ENCODE assay signal across 8 cellular contexts in genomic region chr11:64810891-64811272, GRCh38. TPM values are rescaled to one million over a fixed set of nuclear protein-coding genes. Genes with fewer than 3 reads are reported as not detected.
DNase-seq lines count a peak whose midpoint lies in the region; ATAC-seq and TF ChIP-seq lines count a peak whose summit lies in the region.

No MANE protein-coding gene starts in this region.

- ATAC-seq in HG03108 (IDR thresholded peaks at IDR 0.05; ENCODE audit: unreplicated experiment) (peak; percentile 6), heart right ventricle (peak in 5 of 8 donors; percentile 2 to 12 (median 4)), GM18861 (IDR thresholded peaks at IDR 0.05; ENCODE audit: unreplicated experiment) (no peak)

- H3K4me1 ChIP-seq in ES-I3 (ENCODE audit: insufficient read depth, low read length) (no peaks in the 10 kb centered on the region), heart right ventricle (peaks cover 0 to 21% (median 13%) of the 10 kb centered on the region in 9 donors), skeletal muscle satellite cell (ENCODE audit: control insufficient read depth, insufficient read depth, low read length) (peaks cover 9% of the 10 kb centered on the region)

- no peak for TF ChIP-seq CTCF in heart right ventricle (IDR thresholded peaks at IDR 0.05)

- no peaks in the 10 kb centered on the region for H3K27me3 Mint-ChIP-seq in activated T-cell treated with anti-CD3 and anti-CD28 coated beads, Interleukin-2, amount 50 U/mL, for 24 hours

- peak overlapping the region; percentile 95 for H3K27ac Mint-ChIP-seq in activated T-cell treated with anti-CD3 and anti-CD28 coated beads, Interleukin-2, amount 50 U/mL, for 24 hours

- peaks cover 39% of the 10 kb centered on the region for H3K36me3 Mint-ChIP-seq in activated T-cell treated with anti-CD3 and anti-CD28 coated beads, Interleukin-2, amount 50 U/mL, for 24 hours (ENCODE audit: low read depth)

- no peak for DNase-seq in activated T-cell treated with anti-CD3 and anti-CD28 coated beads, Interleukin-2, amount 50 U/mL, for 24 hours
- DNase-seq in heart right ventricle (no peak), T1000 (lab: John Stamatoyannopoulos, UW) (no peak), 8988T (no peak)

- H3K9ac ChIP-seq in ES-I3 (ENCODE audit: low read depth, low read length) (peak overlapping the region; percentile 91; the same call in 1 of the 2 replicates), skeletal muscle satellite cell (ENCODE audit: low read depth, low read length) (no peak overlapping the region)

- H3K9me3 ChIP-seq in ES-I3 (ENCODE audit: control insufficient read depth, insufficient read depth, low read length) (no peaks in the 10 kb centered on the region), heart right ventricle (no peaks in the 10 kb centered on the region), skeletal muscle satellite cell (replicated peaks; ENCODE audit: low read length) (no peaks in the 10 kb centered on the region)

- intact Hi-C loops in heart right ventricle (cut with DNase I): no loop called here

- 47 to 48% methylated on average over 17 of the region's 17 CpGs for WGBS in heart right ventricle, 2 donors

- H3K4me3 Mint-ChIP-seq in activated T-cell treated with anti-CD3 and anti-CD28 coated beads, Interleukin-2, amount 50 U/mL, for 24 hours: peak overlapping the region; percentile 96

- peak overlapping the region in 5 of 10 donors; percentile 72 to 86 (median 77) for H3K27ac ChIP-seq in heart right ventricle

- no peaks in the 10 kb centered on the region for H3K27me3 ChIP-seq in heart right ventricle
- H3K27me3 ChIP-seq in skeletal muscle satellite cell (ENCODE audit: control insufficient read depth, insufficient read depth, low read length): no peaks in the 10 kb centered on the region

- H3K4me3 ChIP-seq in heart right ventricle (peak overlapping the region in 9 of 10 donors; percentile 71 to 93 (median 78)), skeletal muscle satellite cell (ENCODE audit: low read length) (peak overlapping the region; percentile 82)

- H3K4me1 Mint-ChIP-seq in activated T-cell treated with anti-CD3 and anti-CD28 coated beads, Interleukin-2, amount 50 U/mL, for 24 hours (ENCODE audit: low read depth): peaks cover 35% of the 10 kb centered on the region

- H3K4me2 ChIP-seq in skeletal muscle satellite cell (ENCODE audit: low read length): peak overlapping the region; percentile 99

- H3K36me3 ChIP-seq in ES-I3 (ENCODE audit: insufficient read depth, low read length) (no peaks in the 10 kb centered on the region), heart right ventricle (peaks cover 0 to 23% (median 5%) of the 10 kb centered on the region in 9 donors), skeletal muscle satellite cell (ENCODE audit: insufficient read depth, low read length) (peaks cover 12% of the 10 kb centered on the region)

- no peaks in the 10 kb centered on the region for H3K9me3 Mint-ChIP-seq in activated T-cell treated with anti-CD3 and anti-CD28 coated beads, Interleukin-2, amount 50 U/mL, for 24 hours

RNA-seq across cellular contexts. Expression of gene MEN1, which starts 0.5 kb away (rescaled TPM):
- 10 to 100 TPM in 2 of 10 donors, 1 to 10 TPM in 8; 5.8 to 12.5 (median 8.1) TPM for total RNA-seq in heart right ventricle
- polyA plus RNA-seq in heart right ventricle: 10 to 100 TPM in 1 of 2 donors, 1 to 10 TPM in 1; 9.9 to 10.7 TPM
- 20.0 and 21.4 TPM in 2 replicates for total RNA-seq in skeletal muscle satellite cell (2012; rRNA removed)

RNA-seq across cellular contexts. Expression of gene MAP4K2, which starts 7.9 kb away (rescaled TPM):
- 10 to 100 TPM in 2 of 10 donors, 1 to 10 TPM in 8; 4.6 to 11.3 (median 8.1) TPM for total RNA-seq in heart right ventricle
- 10 to 100 TPM in 1 of 2 donors, 1 to 10 TPM in 1; 7.8 to 19.9 TPM for polyA plus RNA-seq in heart right ventricle
- total RNA-seq in skeletal muscle satellite cell (2012; rRNA removed): 8.5 and 9.9 TPM in 2 replicates

RNA-seq across cellular contexts. Expression of gene SF1, which starts 32.5 kb away (rescaled TPM):
- 100 to 1,000 TPM; 149 to 201 (median 165) TPM for total RNA-seq in heart right ventricle
- 10 to 100 TPM; 45.6 to 91.1 TPM for polyA plus RNA-seq in heart right ventricle
- 87.8 and 96.1 TPM in 2 replicates for total RNA-seq in skeletal muscle satellite cell (2012; rRNA removed)

RNA-seq across cellular contexts. Expression of gene CDC42BPG, which starts 33.6 kb away (rescaled TPM):
- total RNA-seq in heart right ventricle: 1 to 10 TPM in 1 of 10 donors, under 1 TPM in 9; 0.04 to 1.3 (median 0.27) TPM
- under 1 TPM; 0.17 to 0.37 TPM for polyA plus RNA-seq in heart right ventricle
- total RNA-seq in skeletal muscle satellite cell (2012; rRNA removed): 0.25 TPM in 1 of 2 replicates, not detected in the other

RNA-seq across cellular contexts. Expression of gene PYGM, which starts 51.1 kb away (rescaled TPM):
- total RNA-seq in heart right ventricle: 100 to 1,000 TPM in 8 of 10 donors, 10 to 100 TPM in 2; 76.8 to 249 (median 132) TPM
- 10 to 100 TPM; 11.3 to 90.1 TPM for polyA plus RNA-seq in heart right ventricle
- 0.76 and 0.87 TPM in 2 replicates for total RNA-seq in skeletal muscle satellite cell (2012; rRNA removed)
